In the genomic region with DNA sequence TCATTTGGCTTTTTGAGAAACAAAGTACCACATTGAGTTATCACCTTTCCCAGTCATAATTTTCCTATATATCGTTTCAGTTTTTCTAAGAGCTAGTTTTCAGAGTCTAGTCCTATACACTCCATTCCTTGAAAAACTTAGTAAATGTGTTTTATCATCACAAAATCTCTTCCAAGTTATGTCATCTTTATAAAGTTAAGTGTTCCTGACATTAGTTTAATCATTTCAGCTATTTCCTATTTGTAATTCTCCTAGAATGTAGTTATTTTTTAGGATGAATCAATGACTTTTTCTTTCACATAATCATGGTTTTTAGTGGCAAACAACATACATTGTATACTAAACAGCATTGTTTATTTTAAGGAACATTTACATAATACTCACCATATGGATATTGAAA, we compare ENCODE assay signal across 1 cellular context.
TF ChIP-seq lines count a peak whose summit lies in the region.

No MANE protein-coding gene starts in this region.

TF ChIP-seq in IMR-90, 13 proteins besides CTCF, POLR2A, EP300 and RAD21 (continued from another document):
- TF ChIP-seq, protein P1, sequence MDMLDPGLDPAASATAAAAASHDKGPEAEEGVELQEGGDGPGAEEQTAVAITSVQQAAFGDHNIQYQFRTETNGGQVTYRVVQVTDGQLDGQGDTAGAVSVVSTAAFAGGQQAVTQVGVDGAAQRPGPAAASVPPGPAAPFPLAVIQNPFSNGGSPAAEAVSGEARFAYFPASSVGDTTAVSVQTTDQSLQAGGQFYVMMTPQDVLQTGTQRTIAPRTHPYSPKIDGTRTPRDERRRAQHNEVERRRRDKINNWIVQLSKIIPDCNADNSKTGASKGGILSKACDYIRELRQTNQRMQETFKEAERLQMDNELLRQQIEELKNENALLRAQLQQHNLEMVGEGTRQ (IDR thresholded peaks at IDR 0.05; ENCODE audit: low read depth, low read length), result no peak
- TF ChIP-seq RCOR1 (IDR thresholded peaks at IDR 0.05; ENCODE audit: insufficient replicate concordance, low read length), result no peak
- TF ChIP-seq SMC3 (IDR thresholded peaks at IDR 0.05; ENCODE audit: low read depth, low read length), result no peak
- no peak for TF ChIP-seq NFE2L2 (IDR thresholded peaks at IDR 0.05; ENCODE audit: low read depth, low read length)
